1 cellular context compared by ENCODE assay signal in genomic region chr7:150367677-150368097, GRCh38.
TF ChIP-seq lines count a peak whose summit lies in the region.

No MANE protein-coding gene starts in this region.

TF ChIP-seq in HepG2, 621 proteins besides CTCF, POLR2A, EP300 and RAD21:
- TF ChIP-seq USF2 (IDR thresholded peaks at IDR 0.05; ENCODE audit: low read depth, low read length) (no peak), USF2 (CRISPR knock-in tag; IDR thresholded peaks at IDR 0.05; ENCODE audit: borderline replicate concordance) (0 out of 2 replicates have a peak, but pooled peaks have one; percentile 14), MAF1 (CRISPR knock-in tag; IDR thresholded peaks at IDR 0.05; ENCODE audit: borderline replicate concordance) (no peak), SNAPC2 (CRISPR knock-in tag; IDR thresholded peaks at IDR 0.05) (0 out of 2 replicates have a peak, but pooled peaks have one; percentile 38), ZMAT3 (CRISPR knock-in tag; conservative IDR thresholded peaks at IDR 0.05) (0 out of 2 replicates have a peak, but pooled peaks have one; percentile 4), HOXA5 (CRISPR knock-in tag; IDR thresholded peaks at IDR 0.05) (no peak), FOSL2 (CRISPR knock-in tag; IDR thresholded peaks at IDR 0.05) (peak; percentile 95), ZNF678 (CRISPR knock-in tag; IDR thresholded peaks at IDR 0.05) (no peak), MAFF (IDR thresholded peaks at IDR 0.05; ENCODE audit: low read depth, low read length) (no peak)
